ENCODE assay signal across 2 cellular contexts in genomic region chr17:19040350-19040749, GRCh38. TPM values are rescaled to one million over a fixed set of nuclear protein-coding genes. Genes with fewer than 3 reads are reported as not detected.
"Had no signal": no experiment of that assay in that cellular context is flagged by ENCODE, and none has a peak within 500 bp of the region (broad histone marks: within the 10 kb centered on the region; RNA-seq: fewer than 3 reads in every experiment).

No MANE protein-coding gene starts in this region.

RNA-seq across cellular contexts. Expression of gene GRAP, which starts 6.4 kb away (rescaled TPM):
- total RNA-seq: fibroblast of villous mesenchyme, progenitor cell of endocrine pancreas had no signal
